In the genomic region with DNA sequence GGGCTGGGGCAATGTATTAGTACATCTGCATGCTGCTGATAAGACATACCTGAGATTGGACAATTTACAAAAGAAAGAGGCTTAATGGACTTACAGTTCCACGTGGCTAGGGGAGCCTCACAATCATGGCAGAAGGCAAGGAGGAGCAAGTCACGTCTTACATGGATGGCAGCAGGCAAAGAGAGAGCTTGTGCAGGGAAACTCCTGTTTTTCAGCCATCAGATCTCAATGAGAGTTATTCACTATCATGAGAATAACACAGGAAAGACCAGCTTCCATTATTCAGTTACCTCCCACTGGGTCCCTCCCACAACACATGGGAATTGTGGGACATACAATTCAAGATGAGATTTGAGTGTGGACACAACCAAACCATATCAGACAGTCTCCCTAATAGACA, we compare ENCODE assay signal across 1 cellular context.
TF ChIP-seq lines count a peak whose summit lies in the region.

No MANE protein-coding gene starts in this region.

TF ChIP-seq in K562, 482 proteins besides CTCF, POLR2A, EP300 and RAD21 (continued from another document):
- TF ChIP-seq, protein P1, sequence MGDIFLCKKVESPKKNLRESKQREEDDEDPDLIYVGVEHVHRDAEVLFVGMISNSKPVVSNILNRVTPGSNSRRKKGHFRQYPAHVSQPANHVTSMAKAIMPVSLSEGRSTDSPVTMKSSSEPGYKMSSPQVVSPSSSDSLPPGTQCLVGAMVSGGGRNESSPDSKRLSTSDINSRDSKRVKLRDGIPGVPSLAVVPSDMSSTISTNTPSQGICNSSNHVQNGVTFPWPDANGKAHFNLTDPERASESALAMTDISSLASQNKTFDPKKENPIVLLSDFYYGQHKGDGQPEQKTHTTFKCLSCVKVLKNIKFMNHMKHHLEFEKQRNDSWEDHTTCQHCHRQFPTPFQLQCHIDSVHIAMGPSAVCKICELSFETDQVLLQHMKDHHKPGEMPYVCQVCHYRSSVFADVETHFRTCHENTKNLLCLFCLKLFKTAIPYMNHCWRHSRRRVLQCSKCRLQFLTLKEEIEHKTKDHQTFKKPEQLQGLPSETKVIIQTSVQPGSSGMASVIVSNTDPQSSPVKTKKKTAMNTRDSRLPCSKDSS (IDR thresholded peaks at IDR 0.05; ENCODE audit: low read depth, partially characterized antibody), result peak; percentile 71
- TF ChIP-seq CBFA2T3 (IDR thresholded peaks at IDR 0.05) (0 out of 2 replicates have a peak, but pooled peaks have one; percentile 52), CBX5 (IDR thresholded peaks at IDR 0.05; ENCODE audit: borderline replicate concordance, low read depth) (0 out of 2 replicates have a peak, but pooled peaks have one; percentile 64), TRIM24 (IDR thresholded peaks at IDR 0.05) (peak; percentile 31 to 75; a peak in 3 of 4 replicates), CBX3 (IDR thresholded peaks at IDR 0.05; ENCODE audit: borderline replicate concordance in 1 of 2, low read length in 2 of 2) (peak in 1 of 2 experiments; percentile 85; a peak in 1 of 3 replicates), ZFP36 (IDR thresholded peaks at IDR 0.05; ENCODE audit: low read depth, low read length, partially characterized antibody) (peak; percentile 49)
TF ChIP-seq in K562: peak in this region for 9; not testable (repeated sequence) for 473.
